Comparison of ENCODE assay signal across 3 cellular contexts in the genomic region with DNA sequence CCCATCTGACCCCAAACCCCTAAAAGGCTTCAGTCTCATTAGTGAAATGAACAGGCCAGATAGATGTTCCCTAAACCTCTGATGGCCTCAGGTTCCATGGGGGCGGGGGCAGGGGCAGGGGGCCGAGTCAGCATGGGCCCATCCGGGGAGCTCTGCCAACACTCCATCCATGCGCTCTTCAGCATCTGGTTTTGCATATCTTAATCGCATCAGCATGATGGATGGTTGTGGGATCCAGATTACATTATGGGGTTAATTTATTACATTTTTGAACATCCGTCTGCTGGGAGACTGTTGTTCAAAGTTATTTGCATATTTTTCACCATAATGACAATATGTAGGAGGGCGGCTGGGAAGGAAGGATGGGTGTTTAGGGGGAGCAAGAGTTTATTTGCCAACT.
TF ChIP-seq lines count a peak whose summit lies in the region.

No MANE protein-coding gene starts in this region.

TF ChIP-seq in GM23338, 12 proteins besides CTCF, POLR2A, EP300 and RAD21 (continues in another document):
- no peak for TF ChIP-seq CREB1 (CRISPR knock-in tag; IDR thresholded peaks at IDR 0.05; ENCODE audit: low read depth)
- TF ChIP-seq, protein P1, sequence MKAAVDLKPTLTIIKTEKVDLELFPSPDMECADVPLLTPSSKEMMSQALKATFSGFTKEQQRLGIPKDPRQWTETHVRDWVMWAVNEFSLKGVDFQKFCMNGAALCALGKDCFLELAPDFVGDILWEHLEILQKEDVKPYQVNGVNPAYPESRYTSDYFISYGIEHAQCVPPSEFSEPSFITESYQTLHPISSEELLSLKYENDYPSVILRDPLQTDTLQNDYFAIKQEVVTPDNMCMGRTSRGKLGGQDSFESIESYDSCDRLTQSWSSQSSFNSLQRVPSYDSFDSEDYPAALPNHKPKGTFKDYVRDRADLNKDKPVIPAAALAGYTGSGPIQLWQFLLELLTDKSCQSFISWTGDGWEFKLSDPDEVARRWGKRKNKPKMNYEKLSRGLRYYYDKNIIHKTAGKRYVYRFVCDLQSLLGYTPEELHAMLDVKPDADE (IDR thresholded peaks at IDR 0.05), result no peak
- no peak for TF ChIP-seq JUNB (IDR thresholded peaks at IDR 0.05; ENCODE audit: unreplicated experiment)

TF ChIP-seq in SK-N-SH, 30 proteins besides CTCF, POLR2A, EP300 and RAD21:
- TF ChIP-seq GATA2 (CRISPR knock-in tag; IDR thresholded peaks at IDR 0.05) (peak; percentile 82), NRF1 (IDR thresholded peaks at IDR 0.05; ENCODE audit: low read depth, low read length) (no peak), POLR2AphosphoS5 (IDR thresholded peaks at IDR 0.05; ENCODE audit: low read depth, low read length) (peak; percentile 35; the same call in 1 of the 2 replicates), CHD2 (IDR thresholded peaks at IDR 0.05; ENCODE audit: low read length, partially characterized antibody) (peak; percentile 75), RCOR1 (IDR thresholded peaks at IDR 0.05; ENCODE audit: low read length) (peak; percentile 94), TCF12 (IDR thresholded peaks at IDR 0.05) (peak; percentile 73)
- TF ChIP-seq, protein P2, sequence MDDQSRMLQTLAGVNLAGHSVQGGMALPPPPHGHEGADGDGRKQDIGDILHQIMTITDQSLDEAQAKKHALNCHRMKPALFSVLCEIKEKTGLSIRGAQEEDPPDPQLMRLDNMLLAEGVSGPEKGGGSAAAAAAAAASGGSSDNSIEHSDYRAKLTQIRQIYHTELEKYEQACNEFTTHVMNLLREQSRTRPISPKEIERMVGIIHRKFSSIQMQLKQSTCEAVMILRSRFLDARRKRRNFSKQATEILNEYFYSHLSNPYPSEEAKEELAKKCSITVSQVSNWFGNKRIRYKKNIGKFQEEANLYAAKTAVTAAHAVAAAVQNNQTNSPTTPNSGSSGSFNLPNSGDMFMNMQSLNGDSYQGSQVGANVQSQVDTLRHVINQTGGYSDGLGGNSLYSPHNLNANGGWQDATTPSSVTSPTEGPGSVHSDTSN (IDR thresholded peaks at IDR 0.05), result peak; percentile 76
- TF ChIP-seq, protein P3, sequence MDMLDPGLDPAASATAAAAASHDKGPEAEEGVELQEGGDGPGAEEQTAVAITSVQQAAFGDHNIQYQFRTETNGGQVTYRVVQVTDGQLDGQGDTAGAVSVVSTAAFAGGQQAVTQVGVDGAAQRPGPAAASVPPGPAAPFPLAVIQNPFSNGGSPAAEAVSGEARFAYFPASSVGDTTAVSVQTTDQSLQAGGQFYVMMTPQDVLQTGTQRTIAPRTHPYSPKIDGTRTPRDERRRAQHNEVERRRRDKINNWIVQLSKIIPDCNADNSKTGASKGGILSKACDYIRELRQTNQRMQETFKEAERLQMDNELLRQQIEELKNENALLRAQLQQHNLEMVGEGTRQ (IDR thresholded peaks at IDR 0.05; ENCODE audit: borderline replicate concordance, low read depth, low read length), result no peak

TF ChIP-seq in neural cell, 6 proteins besides CTCF, POLR2A, EP300 and RAD21:
- TF ChIP-seq TAF1 (IDR thresholded peaks at IDR 0.05; ENCODE audit: low read depth) (no peak), EZH2 (IDR thresholded peaks at IDR 0.05; ENCODE audit: borderline replicate concordance, insufficient read depth, low read length, poor library complexity, severe bottlenecking) (no peak), POLR2AphosphoS5 (IDR thresholded peaks at IDR 0.05) (no peak), MXI1 (conservative IDR thresholded peaks at IDR 0.05; ENCODE audit: poor library complexity, severe bottlenecking) (no peak), SMC3 (conservative IDR thresholded peaks at IDR 0.05; ENCODE audit: poor library complexity) (no peak)
- TF ChIP-seq, protein P4, sequence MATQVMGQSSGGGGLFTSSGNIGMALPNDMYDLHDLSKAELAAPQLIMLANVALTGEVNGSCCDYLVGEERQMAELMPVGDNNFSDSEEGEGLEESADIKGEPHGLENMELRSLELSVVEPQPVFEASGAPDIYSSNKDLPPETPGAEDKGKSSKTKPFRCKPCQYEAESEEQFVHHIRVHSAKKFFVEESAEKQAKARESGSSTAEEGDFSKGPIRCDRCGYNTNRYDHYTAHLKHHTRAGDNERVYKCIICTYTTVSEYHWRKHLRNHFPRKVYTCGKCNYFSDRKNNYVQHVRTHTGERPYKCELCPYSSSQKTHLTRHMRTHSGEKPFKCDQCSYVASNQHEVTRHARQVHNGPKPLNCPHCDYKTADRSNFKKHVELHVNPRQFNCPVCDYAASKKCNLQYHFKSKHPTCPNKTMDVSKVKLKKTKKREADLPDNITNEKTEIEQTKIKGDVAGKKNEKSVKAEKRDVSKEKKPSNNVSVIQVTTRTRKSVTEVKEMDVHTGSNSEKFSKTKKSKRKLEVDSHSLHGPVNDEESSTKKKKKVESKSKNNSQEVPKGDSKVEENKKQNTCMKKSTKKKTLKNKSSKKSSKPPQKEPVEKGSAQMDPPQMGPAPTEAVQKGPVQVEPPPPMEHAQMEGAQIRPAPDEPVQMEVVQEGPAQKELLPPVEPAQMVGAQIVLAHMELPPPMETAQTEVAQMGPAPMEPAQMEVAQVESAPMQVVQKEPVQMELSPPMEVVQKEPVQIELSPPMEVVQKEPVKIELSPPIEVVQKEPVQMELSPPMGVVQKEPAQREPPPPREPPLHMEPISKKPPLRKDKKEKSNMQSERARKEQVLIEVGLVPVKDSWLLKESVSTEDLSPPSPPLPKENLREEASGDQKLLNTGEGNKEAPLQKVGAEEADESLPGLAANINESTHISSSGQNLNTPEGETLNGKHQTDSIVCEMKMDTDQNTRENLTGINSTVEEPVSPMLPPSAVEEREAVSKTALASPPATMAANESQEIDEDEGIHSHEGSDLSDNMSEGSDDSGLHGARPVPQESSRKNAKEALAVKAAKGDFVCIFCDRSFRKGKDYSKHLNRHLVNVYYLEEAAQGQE (IDR thresholded peaks at IDR 0.05; ENCODE audit: borderline replicate concordance), result no peak
TF ChIP-seq in neural cell: peak in this region for 0.
